Comparison of ENCODE assay signal across 15 cellular contexts in the genomic region with DNA sequence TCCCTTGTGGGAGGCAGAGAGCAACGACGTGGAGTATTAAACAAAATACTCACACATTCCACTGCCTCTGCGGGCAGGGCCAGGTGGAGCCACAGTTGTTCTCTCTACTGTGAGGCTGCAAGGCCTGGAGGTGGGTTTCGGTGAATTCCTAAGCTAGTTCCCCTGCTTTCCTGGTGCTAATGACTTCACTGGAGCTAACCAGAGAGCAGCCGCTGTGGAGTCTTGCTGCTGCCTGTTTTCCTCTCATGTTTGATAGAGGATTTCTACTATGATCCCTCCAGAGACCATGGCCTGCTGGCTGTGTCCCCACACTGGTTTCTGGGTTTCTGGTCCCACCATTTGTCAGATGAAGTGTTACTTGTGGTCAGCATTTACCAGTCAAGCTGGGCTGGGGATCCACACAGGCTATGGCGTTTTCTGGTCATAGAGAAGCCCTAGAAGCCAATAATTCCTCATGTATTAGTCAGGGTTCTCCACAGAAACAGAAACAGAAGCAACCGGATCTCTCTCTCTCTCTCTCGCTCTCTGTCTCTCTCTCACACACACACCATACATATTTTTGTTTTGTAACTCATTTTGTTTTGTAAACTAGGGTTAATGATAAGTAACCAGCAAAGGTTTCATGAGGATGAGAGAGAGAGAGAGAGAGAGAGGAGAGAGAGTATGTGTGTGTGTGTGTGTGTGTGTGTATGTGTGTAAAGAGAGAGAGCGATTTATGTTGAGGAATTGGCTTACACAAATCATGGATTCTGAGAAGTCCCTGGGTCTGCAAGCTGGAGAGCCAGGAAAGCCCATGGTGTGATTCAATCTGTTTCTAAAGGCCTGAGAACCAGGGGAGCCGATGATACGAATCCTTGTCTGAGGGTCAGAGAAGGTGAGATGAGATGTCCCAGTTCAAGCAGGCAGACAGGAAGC.
DNase-seq lines count a peak whose midpoint lies in the region; ATAC-seq and TF ChIP-seq lines count a peak whose summit lies in the region.
"Had no signal": no experiment of that assay in that cellular context is flagged by ENCODE, and none has a peak within 500 bp of the region (broad histone marks: within the 10 kb centered on the region; RNA-seq: fewer than 3 reads in every experiment).

No MANE protein-coding gene starts in this region.

- CTCF ChIA-PET in RWPE1 (lab: Yijun Ruan, JAX) = interaction anchor here (1.0 kb wide), 1 partner anchor 404 kb away, joined by 3 read pairs; no protein-coding TSS in a partner anchor
- CTCF ChIA-PET in activated CD8-positive, alpha-beta memory T cell treated with anti-CD3 and anti-CD28 coated beads, Interleukin-2, amount 10 ng/mL, durations not matched to agents 7 days and 5 days (lab: Charles Lee) = no interaction called here

- POLR2A ChIA-PET in RWPE1 (lab: Yijun Ruan, JAX; ENCODE audit: low non-redundant PET) = no interaction called here

- no peaks in the 10 kb centered on the region for H3K36me3 Mint-ChIP-seq in activated CD8-positive, alpha-beta memory T cell treated with anti-CD3 and anti-CD28 coated beads, Interleukin-2, amount 10 ng/mL, durations not matched to agents 7 days and 5 days

- no peaks in the 10 kb centered on the region for H3K4me1 Mint-ChIP-seq in activated CD8-positive, alpha-beta memory T cell treated with anti-CD3 and anti-CD28 coated beads, Interleukin-2, amount 10 ng/mL, durations not matched to agents 7 days and 5 days

- no peak overlapping the region for H3K4me3 Mint-ChIP-seq in activated CD8-positive, alpha-beta memory T cell treated with anti-CD3 and anti-CD28 coated beads, Interleukin-2, amount 10 ng/mL, durations not matched to agents 7 days and 5 days
- H3K4me3 Mint-ChIP-seq: activated naive CD4-positive, alpha-beta T cell treated with anti-CD3 and anti-CD28 coated beads for 36 hours; HFFc6 had no signal

- TF ChIP-seq CTCF in RWPE1 (conservative IDR thresholded peaks at IDR 0.05; ENCODE audit: low read depth) (no peak), fibroblast of the aortic adventitia (IDR thresholded peaks at IDR 0.05; ENCODE audit: insufficient read depth, low read length) (no peak)

- DNase-seq in EH (ENCODE audit: low read depth) (peak; percentile 62), RWPE1 (ENCODE audit: low spot score) (peak; percentile 61), fibroblast of the aortic adventitia (ENCODE audit: low read depth) (peak; percentile 48), LoVo (ENCODE audit: low spot score) (no peak), C1 segment of cervical spinal cord (lab: John Stamatoyannopoulos, UW) (no peak)
- no peak for DNase-seq in activated CD8-positive, alpha-beta memory T cell treated with anti-CD3 and anti-CD28 coated beads, Interleukin-2, amount 10 ng/mL, durations not matched to agents 7 days and 5 days
- DNase-seq: activated naive CD4-positive, alpha-beta T cell treated with anti-CD3 and anti-CD28 coated beads for 36 hours; HFFc6; NCI-H187; Right ventricle myocardium superior; stimulated activated CD4-positive, alpha-beta T cell treated with anti-CD3 and anti-CD28 coated beads, Interleukin-2, amount 100 ng/mL, for 24 hours; upper lobe of right lung had no signal

- H3K27me3 Mint-ChIP-seq in activated CD8-positive, alpha-beta memory T cell treated with anti-CD3 and anti-CD28 coated beads, Interleukin-2, amount 10 ng/mL, durations not matched to agents 7 days and 5 days = peaks cover 12% of the 10 kb centered on the region

- H3K4me1 ChIP-seq in rectal smooth muscle tissue (ENCODE audit: control insufficient read depth, insufficient read depth, low read length) = peaks cover 17% of the 10 kb centered on the region

- H3K27me3 ChIP-seq in rectal smooth muscle tissue (ENCODE audit: control insufficient read depth, insufficient read depth, low read length) = no peaks in the 10 kb centered on the region
- H3K27me3 ChIP-seq: upper lobe of right lung had no signal

- H3K36me3 ChIP-seq in rectal smooth muscle tissue (ENCODE audit: control insufficient read depth, insufficient read depth, low read length) = no peaks in the 10 kb centered on the region
- H3K36me3 ChIP-seq: upper lobe of right lung had no signal

- H3K4me3 ChIP-seq in fibroblast of the aortic adventitia (ENCODE audit: low read depth, low read length) (no peak overlapping the region), rectal smooth muscle tissue (ENCODE audit: low read length) (no peak overlapping the region)
- H3K4me3 ChIP-seq: upper lobe of right lung had no signal

- no peak overlapping the region for H3K9ac ChIP-seq in rectal smooth muscle tissue (ENCODE audit: low read length)

- no peak for ATAC-seq in HG02884 (IDR thresholded peaks at IDR 0.05; ENCODE audit: unreplicated experiment)
- ATAC-seq in activated CD8-positive, alpha-beta memory T cell treated with anti-CD3 and anti-CD28 coated beads, Interleukin-2, amount 10 ng/mL, durations not matched to agents 7 days and 5 days = no peak
- ATAC-seq: esophagus mucosa, upper lobe of right lung had no signal

- no peak overlapping the region for H3K27ac Mint-ChIP-seq in activated CD8-positive, alpha-beta memory T cell treated with anti-CD3 and anti-CD28 coated beads, Interleukin-2, amount 10 ng/mL, durations not matched to agents 7 days and 5 days
- H3K27ac Mint-ChIP-seq: activated naive CD4-positive, alpha-beta T cell treated with anti-CD3 and anti-CD28 coated beads for 36 hours; HFFc6 had no signal

- H3K27ac ChIP-seq in RWPE1 (no peak overlapping the region), rectal smooth muscle tissue (ENCODE audit: low read depth, low read length) (peak overlapping the region; percentile 57)
- H3K27ac ChIP-seq: upper lobe of right lung had no signal

- H3K9me3 Mint-ChIP-seq in activated CD8-positive, alpha-beta memory T cell treated with anti-CD3 and anti-CD28 coated beads, Interleukin-2, amount 10 ng/mL, durations not matched to agents 7 days and 5 days (ENCODE audit: low read depth) = no peaks in the 10 kb centered on the region
- H3K9me3 Mint-ChIP-seq: activated naive CD4-positive, alpha-beta T cell treated with anti-CD3 and anti-CD28 coated beads for 36 hours had no signal

Comparison
In these comparisons a context has a peak if more than half of its experiments do, and no peak if none do; other contexts are left out.
1. DNase-seq: peak in EH (single experiment), RWPE1 (single experiment) and fibroblast of the aortic adventitia (single experiment); none in activated CD8-positive, alpha-beta memory T cell treated with anti-CD3 and anti-CD28 coated beads, Interleukin-2, amount 10 ng/mL, durations not matched to agents 7 days and 5 days (single experiment), LoVo (single experiment) and C1 segment of cervical spinal cord (0 of 14).